Comparison of ENCODE assay signal across 10 cellular contexts in genomic region chr19:55405638-55406037, GRCh38. TPM values are rescaled to one million over a fixed set of nuclear protein-coding genes. Genes with fewer than 3 reads are reported as not detected.
A peak's percentile ranks its signal among the peaks of the same experiment; 100 is the strongest.
DNase-seq lines count a peak whose midpoint lies in the region; ATAC-seq lines count a peak whose summit lies in the region.
"Had no signal": no experiment of that assay in that cellular context is flagged by ENCODE, and none has a peak within 500 bp of the region (broad histone marks: within the 10 kb centered on the region; RNA-seq: fewer than 3 reads in every experiment).

No MANE protein-coding gene starts in this region.

- H3K27me3 Mint-ChIP-seq in CD4-positive, CD25-positive, alpha-beta regulatory T cell: peaks cover 9% of the 10 kb centered on the region
- H3K27me3 Mint-ChIP-seq in activated naive CD8-positive, alpha-beta T cell treated with anti-CD3 and anti-CD28 coated beads, Interleukin-2, amount 50 U/mL, for 24 hours: no peaks in the 10 kb centered on the region
- no peaks in the 10 kb centered on the region for H3K27me3 Mint-ChIP-seq in naive B cell

- H3K27me3 ChIP-seq in CD4-positive, CD25-positive, alpha-beta regulatory T cell (ENCODE audit: control insufficient read depth, insufficient read depth, low read length): no peaks in the 10 kb centered on the region
- no peaks in the 10 kb centered on the region for H3K27me3 ChIP-seq in HUES6 (ENCODE audit: control insufficient read depth, insufficient read depth, low read length)

- peaks cover 24% of the 10 kb centered on the region for H3K4me1 ChIP-seq in CD4-positive, CD25-positive, alpha-beta regulatory T cell (ENCODE audit: control insufficient read depth, insufficient read depth, low read length, poor library complexity, severe bottlenecking)
- H3K4me1 ChIP-seq in HUES6 (ENCODE audit: control insufficient read depth, insufficient read depth, low read length): peaks cover 22% of the 10 kb centered on the region

- H3K4me3 ChIP-seq in CD4-positive, CD25-positive, alpha-beta regulatory T cell (ENCODE audit: low read depth, low read length): peak overlapping the region; percentile 35
- peak overlapping the region; percentile 79 for H3K4me3 ChIP-seq in HUES6 (ENCODE audit: low read depth, low read length)

- H3K27ac Mint-ChIP-seq in CD4-positive, CD25-positive, alpha-beta regulatory T cell: peak overlapping the region; percentile 36 to 84 (median 49)
- peak overlapping the region; percentile 86 for H3K27ac Mint-ChIP-seq in activated naive CD8-positive, alpha-beta T cell treated with anti-CD3 and anti-CD28 coated beads, Interleukin-2, amount 50 U/mL, for 24 hours
- H3K27ac Mint-ChIP-seq in naive B cell: peak overlapping the region in 5 of 6 donors; percentile 28 to 94 (median 91)

- no peak overlapping the region for H3K27ac ChIP-seq in CD4-positive, CD25-positive, alpha-beta regulatory T cell (ENCODE audit: insufficient read depth, low read length, poor library complexity, severe bottlenecking)
- H3K27ac ChIP-seq in HUES6 (ENCODE audit: low read depth, low read length): no peak overlapping the region

- H3K36me3 Mint-ChIP-seq in CD4-positive, CD25-positive, alpha-beta regulatory T cell: peaks cover 23% of the 10 kb centered on the region
- peaks cover 52% of the 10 kb centered on the region for H3K36me3 Mint-ChIP-seq in activated naive CD8-positive, alpha-beta T cell treated with anti-CD3 and anti-CD28 coated beads, Interleukin-2, amount 50 U/mL, for 24 hours (ENCODE audit: low read depth)
- H3K36me3 Mint-ChIP-seq in naive B cell: peaks cover 12 to 26% of the 10 kb centered on the region in 2 donors

- peaks cover 9 to 33% (median 27%) of the 10 kb centered on the region in 4 donors for H3K4me1 Mint-ChIP-seq in CD4-positive, CD25-positive, alpha-beta regulatory T cell
- H3K4me1 Mint-ChIP-seq in activated naive CD8-positive, alpha-beta T cell treated with anti-CD3 and anti-CD28 coated beads, Interleukin-2, amount 50 U/mL, for 24 hours: peaks cover 42% of the 10 kb centered on the region
- peaks cover 20 to 31% (median 26%) of the 10 kb centered on the region in 3 donors for H3K4me1 Mint-ChIP-seq in naive B cell

- peaks cover 0 to 8% (median 5%) of the 10 kb centered on the region in 7 donors for H3K9me3 Mint-ChIP-seq in CD4-positive, CD25-positive, alpha-beta regulatory T cell
- H3K9me3 Mint-ChIP-seq in activated naive CD8-positive, alpha-beta T cell treated with anti-CD3 and anti-CD28 coated beads, Interleukin-2, amount 50 U/mL, for 24 hours: peaks cover 11% of the 10 kb centered on the region
- H3K9me3 Mint-ChIP-seq in naive B cell: peaks cover 2 to 11% (median 6%) of the 10 kb centered on the region in 7 donors

- H3K9me3 ChIP-seq in CD4-positive, CD25-positive, alpha-beta regulatory T cell (ENCODE audit: control insufficient read depth in 2 of 2, low read length in 2 of 2): peaks cover 2 to 7% of the 10 kb centered on the region in 2 experiments
- H3K9me3 ChIP-seq in HUES6 (ENCODE audit: control insufficient read depth, insufficient read depth, low read depth, low read length): peaks cover 4% of the 10 kb centered on the region; the same call in 1 of the 2 replicates

- ATAC-seq in CD4-positive, CD25-positive, alpha-beta regulatory T cell (ENCODE audit: low read depth in 2 of 2): no peak
- no peak for ATAC-seq in activated naive CD8-positive, alpha-beta T cell treated with anti-CD3 and anti-CD28 coated beads, Interleukin-2, amount 50 U/mL, for 24 hours
- no peak for ATAC-seq in naive B cell (ENCODE audit: low read depth in 2 of 2)
- ATAC-seq in GM18498 (IDR thresholded peaks at IDR 0.05; ENCODE audit: unreplicated experiment): no peak

- H3K36me3 ChIP-seq in CD4-positive, CD25-positive, alpha-beta regulatory T cell (ENCODE audit: control insufficient read depth, insufficient read depth, low read length): peaks cover 25% of the 10 kb centered on the region
- H3K36me3 ChIP-seq in HUES6 (ENCODE audit: control insufficient read depth, insufficient read depth, low read length): peaks cover 54% of the 10 kb centered on the region

- DNase-seq in CD4-positive, CD25-positive, alpha-beta regulatory T cell: no peak
- DNase-seq in activated naive CD8-positive, alpha-beta T cell treated with anti-CD3 and anti-CD28 coated beads, Interleukin-2, amount 50 U/mL, for 24 hours: no peak
- no peak for DNase-seq in naive B cell
- no peak for DNase-seq in GM03348 (ENCODE audit: low spot score)
- DNase-seq in NCI-H774 (lab: John Stamatoyannopoulos, UW): no peak
- no peak for DNase-seq in T1000 (lab: John Stamatoyannopoulos, UW)
- DNase-seq: erythroblast had no signal

- peak overlapping the region; percentile 84 to 90 (median 88) for H3K4me3 Mint-ChIP-seq in CD4-positive, CD25-positive, alpha-beta regulatory T cell
- H3K4me3 Mint-ChIP-seq in activated naive CD8-positive, alpha-beta T cell treated with anti-CD3 and anti-CD28 coated beads, Interleukin-2, amount 50 U/mL, for 24 hours: peak overlapping the region; percentile 92
- H3K4me3 Mint-ChIP-seq in naive B cell: peak overlapping the region in 6 of 8 donors; percentile 78 to 92 (median 86)

- peak overlapping the region; percentile 87 for H3K9ac ChIP-seq in HUES6 (ENCODE audit: low read length)

RNA-seq across cellular contexts. Expression of gene UBE2S, which starts 1.9 kb away (rescaled TPM):
- total RNA-seq in CD4-positive, CD25-positive, alpha-beta regulatory T cell: 92.9 TPM
- polyA plus RNA-seq in CD4-positive, CD25-positive, alpha-beta regulatory T cell: 10 to 100 TPM; 24.9 to 38.8 (median 33.2) TPM
- 10 to 100 TPM; 18.8 to 41.3 (median 30.6) TPM for polyA plus RNA-seq in naive B cell (ENCODE audit: low read depth in 6 of 6)

RNA-seq across cellular contexts. Expression of gene RPL28, which starts 19.9 kb away (rescaled TPM):
- 2,934 TPM for total RNA-seq in CD4-positive, CD25-positive, alpha-beta regulatory T cell
- polyA plus RNA-seq in CD4-positive, CD25-positive, alpha-beta regulatory T cell: 100 to 1,000 TPM; 527 to 727 (median 674) TPM
- 100 to 1,000 TPM; 229 to 734 (median 601) TPM for polyA plus RNA-seq in naive B cell (ENCODE audit: low read depth in 6 of 6)

RNA-seq across cellular contexts. Expression of gene TMEM238, which starts 21.5 kb away (rescaled TPM):
- total RNA-seq in CD4-positive, CD25-positive, alpha-beta regulatory T cell: 15.9 TPM
- polyA plus RNA-seq in CD4-positive, CD25-positive, alpha-beta regulatory T cell: 1 to 10 TPM in 2 of 4 donors, under 1 TPM in 2; 0.42 to 1.3 (median 0.79) TPM
- under 1 TPM in 4 of 6 donors, not detected in 2; 0.29 to 0.90 (median 0.40) TPM for polyA plus RNA-seq in naive B cell (ENCODE audit: low read depth in 6 of 6)

RNA-seq across cellular contexts. Expression of gene TMEM190, which starts 29.0 kb away (rescaled TPM):
- not detected for total RNA-seq in CD4-positive, CD25-positive, alpha-beta regulatory T cell
- not detected for polyA plus RNA-seq in CD4-positive, CD25-positive, alpha-beta regulatory T cell
- polyA plus RNA-seq in naive B cell (ENCODE audit: low read depth in 6 of 6): not detected
- total RNA-seq: mononuclear cell had no signal

RNA-seq across cellular contexts. Expression of gene IL11, which starts 35.4 kb away (rescaled TPM):
- total RNA-seq in CD4-positive, CD25-positive, alpha-beta regulatory T cell: not detected
- not detected for polyA plus RNA-seq in CD4-positive, CD25-positive, alpha-beta regulatory T cell
- polyA plus RNA-seq in naive B cell (ENCODE audit: low read depth in 6 of 6): not detected
